ENCODE assay signal across 8 cellular contexts in genomic region chr5:157671592-157672330, GRCh38. TPM values are rescaled to one million over a fixed set of nuclear protein-coding genes. Genes with fewer than 3 reads are reported as not detected.
DNase-seq lines count a peak whose midpoint lies in the region; ATAC-seq and TF ChIP-seq lines count a peak whose summit lies in the region.

No MANE protein-coding gene starts in this region.

- H3K36me3 Mint-ChIP-seq in CD8-positive, alpha-beta memory T cell, result no peaks in the 10 kb centered on the region

- peak overlapping the region; percentile 68 for H3K4me2 ChIP-seq in parathyroid adenoma (ENCODE audit: low read length)

- peak overlapping the region in 5 of 8 donors; percentile 49 to 89 (median 78) for H3K27ac Mint-ChIP-seq in CD8-positive, alpha-beta memory T cell

- peak overlapping the region; percentile 47 for H3K4me3 ChIP-seq in CD8-positive, alpha-beta memory T cell (ENCODE audit: low read length)
- peak overlapping the region; percentile 61 for H3K4me3 ChIP-seq in SJSA1
- peak overlapping the region; percentile 65 for H3K4me3 ChIP-seq in fibroblast of pulmonary artery (replicated peaks; ENCODE audit: low read depth, low read length)
- peak overlapping the region; percentile 45 for H3K4me3 ChIP-seq in parathyroid adenoma (ENCODE audit: low read depth, low read length)

- H3K27me3 ChIP-seq in CD8-positive, alpha-beta memory T cell (ENCODE audit: insufficient read depth, low read length, poor library complexity, severe bottlenecking), result no peaks in the 10 kb centered on the region
- H3K27me3 ChIP-seq in SJSA1 (replicated peaks) (no peaks in the 10 kb centered on the region), parathyroid adenoma (ENCODE audit: control insufficient read depth, insufficient read depth, low read length) (no peaks in the 10 kb centered on the region)

- no peaks in the 10 kb centered on the region for H3K9me3 ChIP-seq in CD8-positive, alpha-beta memory T cell (ENCODE audit: low read length)
- H3K9me3 ChIP-seq in SJSA1 (replicated peaks) (peaks cover 6% of the 10 kb centered on the region; the same call in 1 of the 2 replicates), parathyroid adenoma (ENCODE audit: control insufficient read depth, low read length) (no peaks in the 10 kb centered on the region)

- ATAC-seq in GM18502 (IDR thresholded peaks at IDR 0.05; ENCODE audit: poor library complexity, unreplicated experiment) (no peak), HG03045 (IDR thresholded peaks at IDR 0.05; ENCODE audit: unreplicated experiment) (no peak)

- no peaks in the 10 kb centered on the region for H3K9me3 Mint-ChIP-seq in CD8-positive, alpha-beta memory T cell

- TF ChIP-seq CTCF in fibroblast of pulmonary artery (IDR thresholded peaks at IDR 0.05; ENCODE audit: low read length, missing control alignments) (no peak), parathyroid adenoma (IDR thresholded peaks at IDR 0.05) (no peak)

- no peak for DNase-seq in CD8-positive, alpha-beta memory T cell
- DNase-seq in SJSA1 (ENCODE audit: low read depth in 1 of 2, low spot score in 2 of 2), result no peak
- DNase-seq in fibroblast of pulmonary artery (ENCODE audit: low read depth), result no peak
- DNase-seq in HuH-7.5 (ENCODE audit: low spot score), result no peak
- no peak for DNase-seq in OCI-M1 (lab: John Stamatoyannopoulos, UW)

- CTCF ChIA-PET in CD8-positive, alpha-beta memory T cell (lab: Charles Lee), result interaction anchor here (1.6 to 3.5 kb wide), 2 partner anchors 8 to 72 kb away, joined by 4 to 17 read pairs; partner anchors contain the start of gene LSM11

- POLR2A ChIA-PET in CD8-positive, alpha-beta memory T cell (lab: Charles Lee), result no interaction called here

- peak overlapping the region; percentile 86 to 93 (median 91) for H3K4me3 Mint-ChIP-seq in CD8-positive, alpha-beta memory T cell

- H2AFZ ChIP-seq in parathyroid adenoma, result peak overlapping the region; percentile 68

- H3K27ac ChIP-seq in CD8-positive, alpha-beta memory T cell (ENCODE audit: low read depth, low read length), result no peak overlapping the region
- H3K27ac ChIP-seq in SJSA1 (peak overlapping the region; percentile 72), parathyroid adenoma (no peak overlapping the region)

- no peaks in the 10 kb centered on the region for H3K36me3 ChIP-seq in CD8-positive, alpha-beta memory T cell (ENCODE audit: insufficient read depth, low read length)
- peaks cover 28% of the 10 kb centered on the region for H3K36me3 ChIP-seq in SJSA1
- no peaks in the 10 kb centered on the region for H3K36me3 ChIP-seq in parathyroid adenoma (ENCODE audit: control insufficient read depth, insufficient read depth, low read length)

- no peak overlapping the region for H3K9ac ChIP-seq in parathyroid adenoma

- H3K4me1 ChIP-seq in CD8-positive, alpha-beta memory T cell (ENCODE audit: insufficient read depth, low read length), result peaks cover 12% of the 10 kb centered on the region
- H3K4me1 ChIP-seq in SJSA1 (replicated peaks), result peaks cover 14% of the 10 kb centered on the region
- peaks cover 3% of the 10 kb centered on the region for H3K4me1 ChIP-seq in parathyroid adenoma

- peaks cover 18 to 27% (median 24%) of the 10 kb centered on the region in 3 donors for H3K4me1 Mint-ChIP-seq in CD8-positive, alpha-beta memory T cell

- H3K27me3 Mint-ChIP-seq in CD8-positive, alpha-beta memory T cell, result peaks cover 27 to 32% of the 10 kb centered on the region in 2 donors

- H3K79me2 ChIP-seq in parathyroid adenoma, result no peaks in the 10 kb centered on the region

RNA-seq across cellular contexts. Expression of gene C5orf52, which starts 0.4 kb away (rescaled TPM):
- total RNA-seq in CD8-positive, alpha-beta memory T cell, result not detected
- not detected for polyA plus RNA-seq in CD8-positive, alpha-beta memory T cell
- not detected in 2 replicates for total RNA-seq in SJSA1 (2014; rRNA removed; shearing (Covaris generic))

RNA-seq across cellular contexts. Expression of gene SOX30, which starts 19.5 kb away (rescaled TPM):
- total RNA-seq in CD8-positive, alpha-beta memory T cell, result under 1 TPM; 0.09 to 0.11 TPM
- polyA plus RNA-seq in CD8-positive, alpha-beta memory T cell, result 0.28 TPM
- 2.7 and 5.8 TPM in 2 replicates for total RNA-seq in SJSA1 (2014; rRNA removed; shearing (Covaris generic))

RNA-seq across cellular contexts. Expression of gene THG1L, which starts 59.5 kb away (rescaled TPM):
- total RNA-seq in CD8-positive, alpha-beta memory T cell, result 10 to 100 TPM; 31.0 to 34.6 TPM
- 4.6 TPM for polyA plus RNA-seq in CD8-positive, alpha-beta memory T cell
- total RNA-seq in SJSA1 (2014; rRNA removed; shearing (Covaris generic)), result 16.4 and 27.3 TPM in 2 replicates
